In genomic region chr22:36037102-36037758, GRCh38 we compare ENCODE assay signal across 16 cellular contexts.
"Had no signal": no experiment of that assay in that cellular context is flagged by ENCODE, and none has a peak within 500 bp of the region (broad histone marks: within the 10 kb centered on the region; RNA-seq: fewer than 3 reads in every experiment).

No MANE protein-coding gene starts in this region.

- H3K36me3 Mint-ChIP-seq: activated naive CD4-positive, alpha-beta T cell treated with anti-CD3 and anti-CD28 coated beads, Interleukin-2, amount 50 U/mL, for 72 hours had no signal

- H3K9me3 ChIP-seq: left lung, neutrophil, suprapubic skin, transverse colon had no signal

- H3K36me3 ChIP-seq: cardiac muscle cell, left lung, neutrophil, suprapubic skin, transverse colon had no signal

- DNase-seq: activated CD4-positive, alpha-beta T cell treated with anti-CD3 and anti-CD28 coated beads for 1 hour; activated gamma-delta T cell treated with Interleukin-2 at 50 U/mL for 16 hours; effector memory CD8-positive, alpha-beta T cell; hypothalamus; kidney; left lung; stimulated activated naive CD8-positive, alpha-beta T cell treated with anti-CD3 and anti-CD28 coated beads, Interleukin-15, amount 100 ng/mL, for 72 hours; SW 1271; T-helper 2 cell; transverse colon had no signal

- H3K9me3 Mint-ChIP-seq: activated naive CD4-positive, alpha-beta T cell treated with anti-CD3 and anti-CD28 coated beads, Interleukin-2, amount 50 U/mL, for 72 hours; activated T-helper 1 cell treated with anti-CD3 and anti-CD28 coated beads, Interleukin-12 subunit alpha, Interleukin-12 subunit beta, Interleukin-2, Interleukin-4 antibody, amounts not matched to agents 30 ng/mL and 10 ng/mL and 1 ng/mL, durations not matched to agents 14 hours and 24 hours and 36 hours; effector memory CD8-positive, alpha-beta T cell; stimulated activated naive CD8-positive, alpha-beta T cell treated with anti-CD3 and anti-CD28 coated beads, Interleukin-15, amount 100 ng/mL, for 72 hours had no signal

- ATAC-seq: activated naive CD4-positive, alpha-beta T cell treated with anti-CD3 and anti-CD28 coated beads, Interleukin-2, amount 50 U/mL, for 72 hours; effector memory CD8-positive, alpha-beta T cell; left lung; stimulated activated naive CD8-positive, alpha-beta T cell treated with anti-CD3 and anti-CD28 coated beads, Interleukin-15, amount 100 ng/mL, for 72 hours had no signal

- H3K27ac ChIP-seq: cardiac muscle cell, left lung, neutrophil, suprapubic skin, transverse colon, VCaP had no signal

- FAIRE-seq: kidney had no signal

- H3K4me1 ChIP-seq: left lung had no signal

- H3K27me3 ChIP-seq: cardiac muscle cell, left lung, suprapubic skin, transverse colon had no signal

- H3K4me3 ChIP-seq: cardiac muscle cell, left lung, suprapubic skin, transverse colon had no signal

- H3K4me3 Mint-ChIP-seq: activated T-helper 1 cell treated with anti-CD3 and anti-CD28 coated beads, Interleukin-12 subunit alpha, Interleukin-12 subunit beta, Interleukin-2, Interleukin-4 antibody, amounts not matched to agents 30 ng/mL and 10 ng/mL and 1 ng/mL, durations not matched to agents 14 hours and 24 hours and 36 hours; effector memory CD8-positive, alpha-beta T cell; stimulated activated naive CD8-positive, alpha-beta T cell treated with anti-CD3 and anti-CD28 coated beads, Interleukin-15, amount 100 ng/mL, for 72 hours had no signal

- H3K27ac Mint-ChIP-seq: activated naive CD4-positive, alpha-beta T cell treated with anti-CD3 and anti-CD28 coated beads, Interleukin-2, amount 50 U/mL, for 72 hours; activated T-helper 1 cell treated with anti-CD3 and anti-CD28 coated beads, Interleukin-12 subunit alpha, Interleukin-12 subunit beta, Interleukin-2, Interleukin-4 antibody, amounts not matched to agents 30 ng/mL and 10 ng/mL and 1 ng/mL, durations not matched to agents 14 hours and 24 hours and 36 hours; effector memory CD8-positive, alpha-beta T cell; stimulated activated naive CD8-positive, alpha-beta T cell treated with anti-CD3 and anti-CD28 coated beads, Interleukin-15, amount 100 ng/mL, for 72 hours had no signal

- H3K4me1 Mint-ChIP-seq: stimulated activated naive CD8-positive, alpha-beta T cell treated with anti-CD3 and anti-CD28 coated beads, Interleukin-15, amount 100 ng/mL, for 72 hours had no signal
